In the genomic region with DNA sequence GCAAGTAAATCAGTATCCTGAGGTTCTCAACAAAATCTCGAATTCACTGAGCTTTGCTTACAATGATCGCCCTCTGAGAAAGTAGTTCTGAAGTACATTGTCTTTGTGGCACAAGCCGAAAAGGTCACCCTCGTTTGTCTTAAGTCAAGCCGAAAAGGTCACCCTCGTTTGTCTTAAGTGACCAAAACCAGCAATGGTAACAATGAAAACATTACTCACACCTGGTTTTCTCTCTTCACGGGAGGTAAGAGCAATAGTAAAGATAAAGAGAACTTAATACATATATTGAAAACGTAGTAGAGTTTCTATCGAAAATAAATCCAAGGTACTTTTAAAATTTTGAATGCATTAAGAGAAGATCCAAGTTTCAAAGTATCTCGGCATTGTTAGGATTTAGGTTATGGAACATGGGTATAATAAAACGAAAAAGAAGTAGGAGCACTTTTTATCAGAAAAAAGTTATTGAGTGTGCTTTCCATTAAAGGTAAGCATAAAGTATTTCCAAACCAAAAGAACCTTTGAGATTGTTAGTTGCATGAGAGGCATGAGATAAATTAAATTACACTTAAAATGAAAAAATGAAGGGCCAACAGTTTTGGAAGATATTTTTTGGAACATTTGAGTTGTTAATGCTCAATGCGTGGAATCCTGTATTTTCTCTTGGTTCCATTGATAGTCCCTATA, we compare ENCODE assay signal across 12 cellular contexts. TPM values are rescaled to one million over a fixed set of nuclear protein-coding genes. Genes with fewer than 3 reads are reported as not detected.
DNase-seq lines count a peak whose midpoint lies in the region; ATAC-seq and TF ChIP-seq lines count a peak whose summit lies in the region.
"Had no signal": no experiment of that assay in that cellular context is flagged by ENCODE, and none has a peak within 500 bp of the region (broad histone marks: within the 10 kb centered on the region; RNA-seq: fewer than 3 reads in every experiment).

No MANE protein-coding gene starts in this region.

- no peaks in the 10 kb centered on the region for H3K4me1 ChIP-seq in CD8-positive, alpha-beta T cell (ENCODE audit: insufficient read depth, low read length)
- H3K4me1 ChIP-seq in HUES6 (ENCODE audit: control insufficient read depth, insufficient read depth, low read length) (peaks cover 17% of the 10 kb centered on the region), colonic mucosa (no peaks in the 10 kb centered on the region)
- H3K4me1 ChIP-seq: HAP-1 had no signal

- peaks cover 26% of the 10 kb centered on the region for H3K4me1 Mint-ChIP-seq in CD8-positive, alpha-beta T cell (ENCODE audit: low read depth)
- H3K4me1 Mint-ChIP-seq in naive thymus-derived CD8-positive, alpha-beta T cell: peaks cover 19 to 36% (median 31%) of the 10 kb centered on the region in 4 donors
- peaks cover 25% of the 10 kb centered on the region for H3K4me1 Mint-ChIP-seq in stimulated activated effector memory CD8-positive, alpha-beta T cell treated with anti-CD3 and anti-CD28 coated beads, Interleukin-12 subunit alpha, Interleukin-12 subunit beta, amount 100 ng/mL, for 72 hours

- ATAC-seq in CD8-positive, alpha-beta T cell: no peak
- ATAC-seq in naive thymus-derived CD8-positive, alpha-beta T cell: no peak
- ATAC-seq in stimulated activated effector memory CD8-positive, alpha-beta T cell treated with anti-CD3 and anti-CD28 coated beads, Interleukin-12 subunit alpha, Interleukin-12 subunit beta, amount 100 ng/mL, for 72 hours: no peak

- no peak overlapping the region for H3K27ac Mint-ChIP-seq in CD8-positive, alpha-beta T cell
- H3K27ac Mint-ChIP-seq in naive thymus-derived CD8-positive, alpha-beta T cell: no peak overlapping the region
- H3K27ac Mint-ChIP-seq in stimulated activated effector memory CD8-positive, alpha-beta T cell treated with anti-CD3 and anti-CD28 coated beads, Interleukin-12 subunit alpha, Interleukin-12 subunit beta, amount 100 ng/mL, for 72 hours: no peak overlapping the region
- H3K27ac Mint-ChIP-seq: activated CD8-positive, alpha-beta T cell treated with anti-CD3 and anti-CD28 coated beads for 36 hours had no signal

- H3K27me3 ChIP-seq in CD8-positive, alpha-beta T cell (ENCODE audit: insufficient read depth, low read length): peaks cover 24% of the 10 kb centered on the region
- peaks cover 83% of the 10 kb centered on the region for H3K27me3 ChIP-seq in HUES6 (ENCODE audit: control insufficient read depth, insufficient read depth, low read length)
- H3K27me3 ChIP-seq in colonic mucosa: peaks cover 17% of the 10 kb centered on the region

- no peaks in the 10 kb centered on the region for H3K36me3 ChIP-seq in CD8-positive, alpha-beta T cell (ENCODE audit: insufficient read depth, low read length)
- no peaks in the 10 kb centered on the region for H3K36me3 ChIP-seq in HUES6 (ENCODE audit: control insufficient read depth, insufficient read depth, low read length)
- no peaks in the 10 kb centered on the region for H3K36me3 ChIP-seq in colonic mucosa
- H3K36me3 ChIP-seq: HAP-1 had no signal

- intact Hi-C loops in CD8-positive, alpha-beta T cell (cut with DNase I, micrococcal nuclease): no loop called here
- intact Hi-C loops in colonic mucosa (cut with DNase I): no loop called here

- no peak overlapping the region for H3K27ac ChIP-seq in CD8-positive, alpha-beta T cell (ENCODE audit: low read depth, low read length)
- H3K27ac ChIP-seq in HUES6 (ENCODE audit: low read depth, low read length) (no peak overlapping the region), colonic mucosa (peak overlapping the region; percentile 95)
- H3K27ac ChIP-seq: dorsolateral prefrontal cortex had no signal

- TF ChIP-seq CTCF in CD8-positive, alpha-beta T cell (IDR thresholded peaks at IDR 0.05): no peak
- TF ChIP-seq CTCF in colonic mucosa (IDR thresholded peaks at IDR 0.05): no peak

- POLR2A ChIA-PET in CD8-positive, alpha-beta T cell (lab: Charles Lee): no interaction called here
- POLR2A ChIA-PET in naive thymus-derived CD8-positive, alpha-beta T cell (lab: Charles Lee): no interaction called here

- no peak for DNase-seq in CD8-positive, alpha-beta T cell
- DNase-seq in colonic mucosa (no peak), superior temporal gyrus (ENCODE audit: extremely low spot score) (no peak), SW480 (ENCODE audit: low spot score) (no peak)
- no peak for DNase-seq in naive thymus-derived CD8-positive, alpha-beta T cell
- no peak for DNase-seq in stimulated activated effector memory CD8-positive, alpha-beta T cell treated with anti-CD3 and anti-CD28 coated beads, Interleukin-12 subunit alpha, Interleukin-12 subunit beta, amount 100 ng/mL, for 72 hours (ENCODE audit: low spot score in 2 of 2)
- DNase-seq: amniotic stem cell had no signal

- no peaks in the 10 kb centered on the region for H3K9me3 ChIP-seq in CD8-positive, alpha-beta T cell (ENCODE audit: low read length)
- no peaks in the 10 kb centered on the region for H3K9me3 ChIP-seq in HUES6 (ENCODE audit: control insufficient read depth, insufficient read depth, low read depth, low read length)
- no peaks in the 10 kb centered on the region for H3K9me3 ChIP-seq in colonic mucosa
- H3K9me3 ChIP-seq: HAP-1 had no signal

- H3K27me3 Mint-ChIP-seq in CD8-positive, alpha-beta T cell (ENCODE audit: low read depth): peaks cover 59% of the 10 kb centered on the region
- H3K27me3 Mint-ChIP-seq in naive thymus-derived CD8-positive, alpha-beta T cell: peaks cover 40 to 90% (median 65%) of the 10 kb centered on the region in 5 donors

- CTCF ChIA-PET in CD8-positive, alpha-beta T cell (lab: Charles Lee): no interaction called here

- H3K9ac ChIP-seq in HUES6 (ENCODE audit: low read length) (no peak overlapping the region), colonic mucosa (ENCODE audit: low read depth in 2 of 2, low read length in 2 of 2) (peak overlapping the region; percentile 16 to 65)

- H3K4me3 Mint-ChIP-seq in CD8-positive, alpha-beta T cell: peak overlapping the region; percentile 53
- H3K4me3 Mint-ChIP-seq in naive thymus-derived CD8-positive, alpha-beta T cell: peak overlapping the region in 9 of 10 donors; percentile 28 to 81 (median 74)
- no peak overlapping the region for H3K4me3 Mint-ChIP-seq in stimulated activated effector memory CD8-positive, alpha-beta T cell treated with anti-CD3 and anti-CD28 coated beads, Interleukin-12 subunit alpha, Interleukin-12 subunit beta, amount 100 ng/mL, for 72 hours

- no peaks in the 10 kb centered on the region for H3K36me3 Mint-ChIP-seq in CD8-positive, alpha-beta T cell
- peaks cover 0 to 4% (median 0%) of the 10 kb centered on the region in 3 donors for H3K36me3 Mint-ChIP-seq in naive thymus-derived CD8-positive, alpha-beta T cell
- H3K36me3 Mint-ChIP-seq in stimulated activated effector memory CD8-positive, alpha-beta T cell treated with anti-CD3 and anti-CD28 coated beads, Interleukin-12 subunit alpha, Interleukin-12 subunit beta, amount 100 ng/mL, for 72 hours: peaks cover 6% of the 10 kb centered on the region

- no peaks in the 10 kb centered on the region for H3K9me3 Mint-ChIP-seq in CD8-positive, alpha-beta T cell
- peaks cover 0 to 5% (median 0%) of the 10 kb centered on the region in 9 donors for H3K9me3 Mint-ChIP-seq in naive thymus-derived CD8-positive, alpha-beta T cell
- H3K9me3 Mint-ChIP-seq in stimulated activated effector memory CD8-positive, alpha-beta T cell treated with anti-CD3 and anti-CD28 coated beads, Interleukin-12 subunit alpha, Interleukin-12 subunit beta, amount 100 ng/mL, for 72 hours: no peaks in the 10 kb centered on the region
- H3K9me3 Mint-ChIP-seq: activated CD8-positive, alpha-beta T cell treated with anti-CD3 and anti-CD28 coated beads for 36 hours had no signal

- no peak overlapping the region for H3K4me3 ChIP-seq in CD8-positive, alpha-beta T cell (ENCODE audit: low read depth, low read length)
- H3K4me3 ChIP-seq in HUES6 (ENCODE audit: low read depth, low read length): peak overlapping the region; percentile 61; the same call in 1 of the 2 replicates
- H3K4me3 ChIP-seq in colonic mucosa: peak overlapping the region; percentile 36
- H3K4me3 ChIP-seq: HAP-1 had no signal

RNA-seq across cellular contexts. Expression of gene BARX2, which starts 1.2 kb away (rescaled TPM):
- total RNA-seq in CD8-positive, alpha-beta T cell: not detected
- 10 to 100 TPM; 19.0 to 23.9 TPM for total RNA-seq in colonic mucosa
- not detected for total RNA-seq in naive thymus-derived CD8-positive, alpha-beta T cell
- polyA plus RNA-seq in naive thymus-derived CD8-positive, alpha-beta T cell: not detected
- total RNA-seq: activated CD8-positive, alpha-beta T cell treated with anti-CD3 and anti-CD28 coated beads for 36 hours; frontal cortex had no signal

Comparison
In these comparisons a context has a peak if more than half of its experiments do, and no peak if none do; other contexts are left out.
1. RNA of gene BARX2, which starts 1.2 kb away (total RNA-seq): 19.0 to 23.9 TPM in colonic mucosa; not detected in CD8-positive, alpha-beta T cell and not detected in naive thymus-derived CD8-positive, alpha-beta T cell; every median in the first group is over 10 times any median in the second.